8 cellular contexts compared by ENCODE assay signal in genomic region chr4:108649863-108650211, GRCh38. TPM values are rescaled to one million over a fixed set of nuclear protein-coding genes. Genes with fewer than 3 reads are reported as not detected.
DNase-seq lines count a peak whose midpoint lies in the region; ATAC-seq and TF ChIP-seq lines count a peak whose summit lies in the region.

No MANE protein-coding gene starts in this region.

- no peak for DNase-seq in RWPE1 (ENCODE audit: low spot score)
- DNase-seq in GOT3 (lab: John Stamatoyannopoulos, UW), result no peak
- no peak for DNase-seq in H4 (ENCODE audit: low spot score)
- no peak for DNase-seq in RPMI8226

- TF ChIP-seq CTCF in RWPE1 (conservative IDR thresholded peaks at IDR 0.05; ENCODE audit: low read depth) (no peak), gastroesophageal sphincter (IDR thresholded peaks at IDR 0.05) (no peak)

- H3K27ac ChIP-seq in RWPE1 (peak overlapping the region; percentile 77), gastroesophageal sphincter (peak overlapping the region in 3 of 4 donors; percentile 89 to 90 (median 89)), subcutaneous abdominal adipose tissue (ENCODE audit: low read depth, low read length) (peak overlapping the region; percentile 91)

- ATAC-seq in GM18868 (IDR thresholded peaks at IDR 0.05; ENCODE audit: unreplicated experiment), result peak; percentile 13
- peak; percentile 15 for ATAC-seq in HG02610 (IDR thresholded peaks at IDR 0.05; ENCODE audit: unreplicated experiment)
- no peak for ATAC-seq in gastroesophageal sphincter

- H3K4me1 ChIP-seq in gastroesophageal sphincter (peaks cover 0 to 27% (median 4%) of the 10 kb centered on the region in 3 donors), subcutaneous abdominal adipose tissue (ENCODE audit: control insufficient read depth in 5 of 5, insufficient read depth in 5 of 5, low read length in 5 of 5) (peaks cover 0 to 23% (median 14%) of the 10 kb centered on the region in 5 donors)

- no peaks in the 10 kb centered on the region for H3K27me3 ChIP-seq in gastroesophageal sphincter
- no peaks in the 10 kb centered on the region for H3K27me3 ChIP-seq in subcutaneous abdominal adipose tissue (ENCODE audit: control insufficient read depth in 5 of 5, insufficient read depth in 4 of 5, low read length in 5 of 5)

- WGBS in gastroesophageal sphincter (ENCODE audit: low coverage in 1 of 2), 2 donors, result 2% methylated on average over 6 of the region's 6 CpGs

- TF ChIP-seq EP300 in gastroesophageal sphincter (IDR thresholded peaks at IDR 0.05), result no peak

- H3K9me3 ChIP-seq in gastroesophageal sphincter, result no peaks in the 10 kb centered on the region
- H3K9me3 ChIP-seq in subcutaneous abdominal adipose tissue (ENCODE audit: control insufficient read depth in 5 of 5, low read length in 5 of 5), result no peaks in the 10 kb centered on the region

- H3K36me3 ChIP-seq in gastroesophageal sphincter (no peaks in the 10 kb centered on the region), subcutaneous abdominal adipose tissue (ENCODE audit: control insufficient read depth in 5 of 5, insufficient read depth in 5 of 5, low read length in 5 of 5) (no peaks in the 10 kb centered on the region)

- peak overlapping the region in 3 of 5 donors; percentile 81 to 94 (median 87) for H3K9ac ChIP-seq in subcutaneous abdominal adipose tissue (ENCODE audit: low read length in 5 of 5)

- CTCF ChIA-PET in RWPE1 (lab: Yijun Ruan, JAX), result interaction anchor here (0.6 kb wide), 2 partner anchors 155 to 1049 kb away, joined by 3 to 7 read pairs; no protein-coding TSS in a partner anchor

- H3K4me3 ChIP-seq in gastroesophageal sphincter (peak overlapping the region in 1 of 2 donors; percentile 82), subcutaneous abdominal adipose tissue (ENCODE audit: low read depth in 1 of 5, low read length in 5 of 5) (peak overlapping the region in 4 of 5 donors; percentile 54 to 83 (median 82))

- no peak for TF ChIP-seq POLR2A in gastroesophageal sphincter (IDR thresholded peaks at IDR 0.05)

- POLR2A ChIA-PET in RWPE1 (lab: Yijun Ruan, JAX; ENCODE audit: low non-redundant PET), result no interaction called here

RNA-seq across cellular contexts. Expression of gene OSTC, which starts 0.6 kb away (rescaled TPM):
- total RNA-seq in gastroesophageal sphincter, result 10 to 100 TPM; 30.9 to 62.1 (median 46.7) TPM
- 277 and 290 TPM in 2 replicates for total RNA-seq in H4 (2014; rRNA removed; shearing (Covaris generic))

RNA-seq across cellular contexts. Expression of gene RPL34, which starts 29.5 kb away (rescaled TPM):
- total RNA-seq in gastroesophageal sphincter, result 1,000 to 10,000 TPM in 2 of 4 donors, 100 to 1,000 TPM in 2; 549 to 1,430 (median 998) TPM
- 1,239 and 1,294 TPM in 2 replicates for total RNA-seq in H4 (2014; rRNA removed; shearing (Covaris generic))
